19 cellular contexts compared by ENCODE assay signal in genomic region chr12:115932073-115932472, GRCh38.
"Had no signal": no experiment of that assay in that cellular context is flagged by ENCODE, and none has a peak within 500 bp of the region (broad histone marks: within the 10 kb centered on the region; RNA-seq: fewer than 3 reads in every experiment).

No MANE protein-coding gene starts in this region.

- H3K9me3 ChIP-seq: thyroid gland had no signal

- DNase-seq: activated CD4-positive, alpha-beta T cell treated with anti-CD3 and anti-CD28 coated beads for 48 hours; activated CD4-positive, CD25-positive, alpha-beta regulatory T cell; activated CD8-positive, alpha-beta memory T cell treated with anti-CD3 and anti-CD28 coated beads, Interleukin-2, amount 10 ng/mL, durations not matched to agents 7 days and 5 days; activated naive CD8-positive, alpha-beta T cell treated with anti-CD3 and anti-CD28 coated beads for 36 hours; amygdala; dermis blood vessel endothelial cell; effector memory CD8-positive, alpha-beta T cell; foreskin fibroblast; midbrain; stimulated activated CD4-positive, alpha-beta T cell treated with anti-CD3 and anti-CD28 coated beads, Interleukin-1b, Interleukin-23, amount 100 ng/mL, for 48 hours; stimulated activated CD8-positive, alpha-beta memory T cell treated with anti-CD3 and anti-CD28 coated beads, Interleukin-4, amount 100 ng/mL, for 48 hours; stimulated activated naive CD4-positive, alpha-beta T cell treated with Interleukin-2 at 50 U/mL for 16 hours; thyroid gland had no signal

- H3K9me3 Mint-ChIP-seq: activated CD4-positive, alpha-beta memory T cell treated with anti-CD3 and anti-CD28 coated beads, Interleukin-2, amount 10 ng/mL, durations not matched to agents 7 days and 5 days; activated naive CD8-positive, alpha-beta T cell treated with anti-CD3 and anti-CD28 coated beads for 36 hours; effector memory CD8-positive, alpha-beta T cell had no signal

- H3K27ac Mint-ChIP-seq: activated CD4-positive, alpha-beta memory T cell treated with anti-CD3 and anti-CD28 coated beads, Interleukin-2, amount 10 ng/mL, durations not matched to agents 7 days and 5 days; activated CD8-positive, alpha-beta memory T cell treated with anti-CD3 and anti-CD28 coated beads, Interleukin-2, amount 10 ng/mL, durations not matched to agents 7 days and 5 days; activated naive CD8-positive, alpha-beta T cell treated with anti-CD3 and anti-CD28 coated beads for 36 hours; effector memory CD8-positive, alpha-beta T cell; nephron had no signal

- H3K4me1 ChIP-seq: parathyroid adenoma, thyroid gland had no signal

- H3K36me3 Mint-ChIP-seq: activated CD8-positive, alpha-beta memory T cell treated with anti-CD3 and anti-CD28 coated beads, Interleukin-2, amount 10 ng/mL, durations not matched to agents 7 days and 5 days; activated naive CD8-positive, alpha-beta T cell treated with anti-CD3 and anti-CD28 coated beads for 36 hours had no signal

- H3K4me3 ChIP-seq: cardiac muscle cell, thyroid gland had no signal

- ATAC-seq: activated CD8-positive, alpha-beta memory T cell treated with anti-CD3 and anti-CD28 coated beads, Interleukin-2, amount 10 ng/mL, durations not matched to agents 7 days and 5 days; effector memory CD8-positive, alpha-beta T cell had no signal

- H3K4me3 Mint-ChIP-seq: activated CD4-positive, alpha-beta memory T cell treated with anti-CD3 and anti-CD28 coated beads, Interleukin-2, amount 10 ng/mL, durations not matched to agents 7 days and 5 days; activated CD8-positive, alpha-beta memory T cell treated with anti-CD3 and anti-CD28 coated beads, Interleukin-2, amount 10 ng/mL, durations not matched to agents 7 days and 5 days; activated naive CD8-positive, alpha-beta T cell treated with anti-CD3 and anti-CD28 coated beads for 36 hours; effector memory CD8-positive, alpha-beta T cell; nephron had no signal

- H3K4me1 Mint-ChIP-seq: activated CD4-positive, alpha-beta memory T cell treated with anti-CD3 and anti-CD28 coated beads, Interleukin-2, amount 10 ng/mL, durations not matched to agents 7 days and 5 days; activated CD8-positive, alpha-beta memory T cell treated with anti-CD3 and anti-CD28 coated beads, Interleukin-2, amount 10 ng/mL, durations not matched to agents 7 days and 5 days; activated naive CD8-positive, alpha-beta T cell treated with anti-CD3 and anti-CD28 coated beads for 36 hours; nephron had no signal

- H3K27ac ChIP-seq: cardiac muscle cell, epithelial cell of prostate, parathyroid adenoma, thyroid gland had no signal

- FAIRE-seq: islet of Langerhans had no signal
